Comparison of ENCODE assay signal across 9 cellular contexts in genomic region chr15:101189341-101189679, GRCh38.
DNase-seq lines count a peak whose midpoint lies in the region; ATAC-seq and TF ChIP-seq lines count a peak whose summit lies in the region.
"Had no signal": no experiment of that assay in that cellular context is flagged by ENCODE, and none has a peak within 500 bp of the region (broad histone marks: within the 10 kb centered on the region; RNA-seq: fewer than 3 reads in every experiment).

No MANE protein-coding gene starts in this region.

- TF ChIP-seq EP300 in sigmoid colon (IDR thresholded peaks at IDR 0.05), result no peak

- H3K27me3 ChIP-seq in CD8-positive, alpha-beta memory T cell (ENCODE audit: insufficient read depth, low read length, poor library complexity, severe bottlenecking), result no peaks in the 10 kb centered on the region
- H3K27me3 ChIP-seq in foreskin keratinocyte, result no peaks in the 10 kb centered on the region
- no peaks in the 10 kb centered on the region for H3K27me3 ChIP-seq in sigmoid colon

- H3K36me3 Mint-ChIP-seq in CD8-positive, alpha-beta memory T cell, result peaks cover 0 to 11% (median 2%) of the 10 kb centered on the region in 3 donors
- H3K36me3 Mint-ChIP-seq in activated CD8-positive, alpha-beta T cell treated with anti-CD3 and anti-CD28 coated beads for 36 hours (ENCODE audit: low read depth), result peaks cover 47% of the 10 kb centered on the region

- no peak for TF ChIP-seq CTCF in activated CD8-positive, alpha-beta T cell treated with anti-CD3 and anti-CD28 coated beads for 36 hours (IDR thresholded peaks at IDR 0.05)
- TF ChIP-seq CTCF in foreskin keratinocyte (conservative IDR thresholded peaks at IDR 0.05) (no peak), sigmoid colon (IDR thresholded peaks at IDR 0.05) (no peak)

- H3K36me3 ChIP-seq in CD8-positive, alpha-beta memory T cell (ENCODE audit: insufficient read depth, low read length), result no peaks in the 10 kb centered on the region
- H3K36me3 ChIP-seq in sigmoid colon, result no peaks in the 10 kb centered on the region

- WGBS in sigmoid colon, 2 donors, result 78 to 84% methylated on average over 5 of the region's 5 CpGs

- peak overlapping the region in 5 of 7 donors; percentile 7 to 54 (median 52) for H3K4me3 Mint-ChIP-seq in CD8-positive, alpha-beta memory T cell
- peak overlapping the region; percentile 18 for H3K4me3 Mint-ChIP-seq in activated CD8-positive, alpha-beta T cell treated with anti-CD3 and anti-CD28 coated beads for 36 hours

- H3K27ac ChIP-seq in CD8-positive, alpha-beta memory T cell (ENCODE audit: low read depth, low read length), result no peak overlapping the region
- peak overlapping the region; percentile 74 for H3K27ac ChIP-seq in foreskin keratinocyte
- H3K27ac ChIP-seq in sigmoid colon, result peak overlapping the region; percentile 52 to 73 (median 67)

- H3K9me3 ChIP-seq in CD8-positive, alpha-beta memory T cell (ENCODE audit: low read length), result no peaks in the 10 kb centered on the region
- H3K9me3 ChIP-seq in sigmoid colon, result no peaks in the 10 kb centered on the region

- H3K9me3 Mint-ChIP-seq in CD8-positive, alpha-beta memory T cell, result no peaks in the 10 kb centered on the region
- no peaks in the 10 kb centered on the region for H3K9me3 Mint-ChIP-seq in activated CD8-positive, alpha-beta T cell treated with anti-CD3 and anti-CD28 coated beads for 36 hours

- H3K4me3 ChIP-seq in CD8-positive, alpha-beta memory T cell (ENCODE audit: low read length), result no peak overlapping the region
- peak overlapping the region; percentile 7 to 34 (median 25) for H3K4me3 ChIP-seq in sigmoid colon

- DNase-seq in CD8-positive, alpha-beta memory T cell, result no peak
- no peak for DNase-seq in activated CD8-positive, alpha-beta T cell treated with anti-CD3 and anti-CD28 coated beads for 36 hours
- DNase-seq in foreskin keratinocyte (no peak), sigmoid colon (no peak), HEK293T (ENCODE audit: extremely low spot score) (no peak), HK-2 (ENCODE audit: unreplicated experiment) (no peak), Ammon's horn (ENCODE audit: low spot score) (no peak)
- DNase-seq: occipital lobe had no signal

- POLR2A ChIA-PET in CD8-positive, alpha-beta memory T cell (lab: Charles Lee), result no interaction called here
- POLR2A ChIA-PET in activated CD8-positive, alpha-beta T cell treated with anti-CD3 and anti-CD28 coated beads for 36 hours (lab: Charles Lee), result interaction anchor here (1.1 to 2.0 kb wide), 3 partner anchors 10 to 62 kb away, joined by 3 to 8 read pairs (median 5); partner anchors contain the start of gene CHSY1
- POLR2A ChIA-PET in HEK293T (lab: Yijun Ruan, JAX), result no interaction called here

- peak overlapping the region in 4 of 8 donors; percentile 10 to 59 (median 30) for H3K27ac Mint-ChIP-seq in CD8-positive, alpha-beta memory T cell
- H3K27ac Mint-ChIP-seq in activated CD8-positive, alpha-beta T cell treated with anti-CD3 and anti-CD28 coated beads for 36 hours, result peak overlapping the region; percentile 84

- CTCF ChIA-PET in CD8-positive, alpha-beta memory T cell (lab: Charles Lee), result no interaction called here
- CTCF ChIA-PET in activated CD8-positive, alpha-beta T cell treated with anti-CD3 and anti-CD28 coated beads for 36 hours (lab: Charles Lee), result no interaction called here
- CTCF ChIA-PET in HEK293T (lab: Yijun Ruan, JAX), result no interaction called here

- ATAC-seq in activated CD8-positive, alpha-beta T cell treated with anti-CD3 and anti-CD28 coated beads for 36 hours, result no peak
- ATAC-seq in foreskin keratinocyte (no peak), HG03025 (IDR thresholded peaks at IDR 0.05; ENCODE audit: low FRiP score, unreplicated experiment) (no peak)

- H3K4me1 ChIP-seq in CD8-positive, alpha-beta memory T cell (ENCODE audit: insufficient read depth, low read length), result peaks cover 20% of the 10 kb centered on the region
- H3K4me1 ChIP-seq in foreskin keratinocyte, result peaks cover 39% of the 10 kb centered on the region
- H3K4me1 ChIP-seq in sigmoid colon, result peaks cover 0 to 72% (median 44%) of the 10 kb centered on the region in 4 donors

- peaks cover 0 to 2% of the 10 kb centered on the region in 2 donors for H3K27me3 Mint-ChIP-seq in CD8-positive, alpha-beta memory T cell
- H3K27me3 Mint-ChIP-seq in activated CD8-positive, alpha-beta T cell treated with anti-CD3 and anti-CD28 coated beads for 36 hours, result no peaks in the 10 kb centered on the region

- no peak for TF ChIP-seq POLR2A in sigmoid colon (IDR thresholded peaks at IDR 0.05)

- intact Hi-C loops in activated CD8-positive, alpha-beta T cell treated with anti-CD3 and anti-CD28 coated beads for 36 hours (cut with micrococcal nuclease), result loop anchor here (2.0 to 5.0 kb wide), 2 partner anchors 17 to 62 kb away; no protein-coding TSS in a partner anchor
- intact Hi-C loops in sigmoid colon (cut with DNase I), result no loop called here

- H3K4me1 Mint-ChIP-seq in CD8-positive, alpha-beta memory T cell, result peaks cover 66 to 86% (median 68%) of the 10 kb centered on the region in 3 donors
- peaks cover 91% of the 10 kb centered on the region for H3K4me1 Mint-ChIP-seq in activated CD8-positive, alpha-beta T cell treated with anti-CD3 and anti-CD28 coated beads for 36 hours (ENCODE audit: low read depth)

TF ChIP-seq in HEK293T, 16 proteins besides CTCF, POLR2A, EP300 and RAD21:
- TF ChIP-seq CTBP1 (IDR thresholded peaks at IDR 0.05; ENCODE audit: borderline replicate concordance) (no peak), ELF4 (IDR thresholded peaks at IDR 0.05) (no peak), ARNT (IDR thresholded peaks at IDR 0.05) (no peak), NFRKB (IDR thresholded peaks at IDR 0.05) (no peak), SP1 (IDR thresholded peaks at IDR 0.05) (no peak)
TF ChIP-seq in HEK293T: peak in this region for 0.
